ENCODE assay signal across 29 cellular contexts in the genomic region with DNA sequence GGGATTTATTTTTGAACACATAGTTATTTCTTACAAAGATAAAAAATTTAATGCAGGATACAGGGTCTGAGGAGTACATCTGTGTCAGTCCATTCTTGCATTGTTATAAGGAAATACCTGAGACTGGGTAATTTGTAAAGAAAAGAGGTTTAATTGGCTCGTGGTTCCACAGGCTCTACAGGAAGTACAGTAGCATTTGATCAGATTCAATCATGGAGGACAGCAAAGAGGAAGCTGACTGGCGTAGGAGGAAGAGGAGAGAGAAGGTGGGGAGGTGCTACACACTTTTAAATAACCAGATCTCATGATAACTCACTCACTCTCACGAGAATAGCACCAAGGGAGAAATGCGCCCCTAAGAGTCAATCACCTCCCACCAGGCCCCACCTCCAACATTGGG.
DNase-seq lines count a peak whose midpoint lies in the region; ATAC-seq, FAIRE-seq and TF ChIP-seq lines count a peak whose summit lies in the region.
"Had no signal": no experiment of that assay in that cellular context is flagged by ENCODE, and none has a peak within 500 bp of the region (broad histone marks: within the 10 kb centered on the region; RNA-seq: fewer than 3 reads in every experiment).

No MANE protein-coding gene starts in this region.

- H3K27ac ChIP-seq in K562 (ENCODE audit: extremely low read depth, low read depth, low read length) = no peak overlapping the region
- no peak overlapping the region for H3K27ac ChIP-seq in thyroid gland
- H3K27ac ChIP-seq: 22Rv1; A549; BLaER1; BLaER1 treated with 17β-estradiol and CSF1 and Interleukin-3, amounts not matched to agents 10 nM and 100 nM; C4-2B had no signal

- no peaks in the 10 kb centered on the region for H3K79me2 ChIP-seq in K562 (ENCODE audit: control insufficient read depth, insufficient read depth, low read length)

- no peaks in the 10 kb centered on the region for H3K36me3 ChIP-seq in K562 (ENCODE audit: control insufficient read depth, insufficient read depth, low read length)
- no peaks in the 10 kb centered on the region for H3K36me3 ChIP-seq in thyroid gland
- H3K36me3 ChIP-seq: BE2C; BLaER1; BLaER1 treated with 17β-estradiol and CSF1 and Interleukin-3, amounts not matched to agents 10 nM and 100 nM had no signal

- no peaks in the 10 kb centered on the region for H3K9me1 ChIP-seq in K562 (ENCODE audit: control insufficient read depth, insufficient read depth, low read length)

- H3K9me3 ChIP-seq in K562 (replicated peaks; ENCODE audit: control insufficient read depth, insufficient read depth, low read depth, low read length) (no peaks in the 10 kb centered on the region), thyroid gland (no peaks in the 10 kb centered on the region)
- H3K9me3 ChIP-seq: A549, BE2C, BLaER1, Caco-2 had no signal

- H4K20me1 ChIP-seq in K562 (replicated peaks; ENCODE audit: control insufficient read depth, insufficient read depth, low read length) = no peaks in the 10 kb centered on the region
- H4K20me1 ChIP-seq: BLaER1; BLaER1 treated with 17β-estradiol and CSF1 and Interleukin-3, amounts not matched to agents 10 nM and 100 nM had no signal

- no peak for FAIRE-seq in K562 (lab: Jason Lieb, UNC)
- FAIRE-seq: A204.1, A549, D721Med had no signal

- CTCF ChIA-PET in K562 (lab: Yijun Ruan, JAX; ENCODE audit: low intra/inter-chr PET ratio) = no interaction called here

- BruUV-seq in K562 (replicated peaks; lab: Mats Ljungman, UMichigan) = no TSS peak

- TF ChIP-seq CTCF in K562 (IDR thresholded peaks at IDR 0.05 in 2 of 3, conservative IDR thresholded peaks at IDR 0.05 in 1 of 3; ENCODE audit: insufficient read depth in 2 of 3, low read depth in 1 of 3, low read length in 3 of 3) (no peak), thyroid gland (IDR thresholded peaks at IDR 0.05) (no peak)

- H3K9ac ChIP-seq in K562 (ENCODE audit: insufficient read depth in 1 of 2, low read depth in 2 of 2, low read length in 2 of 2) = no peak overlapping the region
- H3K9ac ChIP-seq: BLaER1; BLaER1 treated with 17β-estradiol and CSF1 and Interleukin-3, amounts not matched to agents 10 nM and 100 nM had no signal

- POLR2A ChIA-PET in K562 (lab: Yijun Ruan, JAX) = no interaction called here

- no peaks in the 10 kb centered on the region for H3K27me3 ChIP-seq in K562 (ENCODE audit: control insufficient read depth in 2 of 2, insufficient read depth in 2 of 2, low read length in 2 of 2)
- no peaks in the 10 kb centered on the region for H3K27me3 ChIP-seq in thyroid gland
- H3K27me3 ChIP-seq: BE2C; BLaER1; BLaER1 treated with 17β-estradiol and CSF1 and Interleukin-3, amounts not matched to agents 10 nM and 100 nM had no signal

- 15% methylated on average over 3 of the region's 4 CpGs for WGBS in K562 (ENCODE audit: insufficient coverage, low coverage, missing lambda C conversion rate)
- 80 to 88% methylated on average over 4 of the region's 4 CpGs for WGBS in thyroid gland, 2 donors

- TF ChIP-seq POLR2A in K562 (conservative IDR thresholded peaks at IDR 0.05) (no peak), thyroid gland (IDR thresholded peaks at IDR 0.05) (no peak)

- no peak overlapping the region for H2AFZ ChIP-seq in K562 (ENCODE audit: low read depth, low read length)

- H3K4me3 ChIP-seq in K562 (no peak overlapping the region), thyroid gland (replicated peaks in 1 of 3) (no peak overlapping the region)
- H3K4me3 ChIP-seq: A549; BLaER1; BLaER1 treated with 17β-estradiol and CSF1 and Interleukin-3, amounts not matched to agents 10 nM and 100 nM had no signal

- no peak for DNase-seq in K562 (ENCODE audit: extremely low read depth in 1 of 4, low spot score in 3 of 4)
- no peak for DNase-seq in thyroid gland
- DNase-seq: 8988T; ACHN; AML-193; BE2C; C1 segment of cervical spinal cord; Caco-2; Calu3; CD4-positive, alpha-beta memory T cell; CD4-positive, alpha-beta T cell; CD4-positive, CD25-positive, alpha-beta regulatory T cell; CD8-positive, alpha-beta memory T cell; CD8-positive, alpha-beta T cell; COR-L47; DMS 273 treated with DMSO at 0.1 percent for 48 hours; DMS153; DMS53; DMS79; DMS79 treated with DMSO at 0.1 percent for 48 hours; DND-41; EL had no signal

- no peak for ATAC-seq in K562
- ATAC-seq: A549; CD8-positive, alpha-beta T cell had no signal

- intact Hi-C loops in K562 (cut with micrococcal nuclease) = no loop called here
- intact Hi-C loops in thyroid gland (cut with DNase I) = no loop called here

- TF ChIP-seq EP300 in K562 (IDR thresholded peaks at IDR 0.05; ENCODE audit: low read length) = no peak

- no peak overlapping the region for H3K4me2 ChIP-seq in K562 (ENCODE audit: insufficient read depth, low read length)
- H3K4me2 ChIP-seq: A549; BLaER1; BLaER1 treated with 17β-estradiol and CSF1 and Interleukin-3, amounts not matched to agents 10 nM and 100 nM had no signal

- no peaks in the 10 kb centered on the region; a peak in 1 of 5 replicates for H3K4me1 ChIP-seq in K562 (replicated peaks in 1 of 2; ENCODE audit: control insufficient read depth in 2 of 2, insufficient read depth in 2 of 2, low read length in 2 of 2)
- no peaks in the 10 kb centered on the region for H3K4me1 ChIP-seq in thyroid gland
- H3K4me1 ChIP-seq: BE2C; BLaER1; BLaER1 treated with 17β-estradiol and CSF1 and Interleukin-3, amounts not matched to agents 10 nM and 100 nM had no signal

- in situ Hi-C loops in K562 (cut with MboI) = no loop called here

- TF ChIP-seq RAD21 in K562 (CRISPR knock-in tag; conservative IDR thresholded peaks at IDR 0.05 in 1 of 2, IDR thresholded peaks at IDR 0.05 in 1 of 2) = no peak

TF ChIP-seq in K562, 482 proteins besides CTCF, POLR2A, EP300 and RAD21 (continues in another document):
- TF ChIP-seq, protein P1, sequence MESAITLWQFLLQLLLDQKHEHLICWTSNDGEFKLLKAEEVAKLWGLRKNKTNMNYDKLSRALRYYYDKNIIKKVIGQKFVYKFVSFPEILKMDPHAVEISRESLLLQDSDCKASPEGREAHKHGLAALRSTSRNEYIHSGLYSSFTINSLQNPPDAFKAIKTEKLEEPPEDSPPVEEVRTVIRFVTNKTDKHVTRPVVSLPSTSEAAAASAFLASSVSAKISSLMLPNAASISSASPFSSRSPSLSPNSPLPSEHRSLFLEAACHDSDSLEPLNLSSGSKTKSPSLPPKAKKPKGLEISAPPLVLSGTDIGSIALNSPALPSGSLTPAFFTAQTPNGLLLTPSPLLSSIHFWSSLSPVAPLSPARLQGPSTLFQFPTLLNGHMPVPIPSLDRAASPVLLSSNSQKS (CRISPR knock-in tag; IDR thresholded peaks at IDR 0.05) = no peak
- TF ChIP-seq ZFP36 (IDR thresholded peaks at IDR 0.05; ENCODE audit: low read depth, low read length, partially characterized antibody) = peak; percentile 78
- TF ChIP-seq, protein P2, sequence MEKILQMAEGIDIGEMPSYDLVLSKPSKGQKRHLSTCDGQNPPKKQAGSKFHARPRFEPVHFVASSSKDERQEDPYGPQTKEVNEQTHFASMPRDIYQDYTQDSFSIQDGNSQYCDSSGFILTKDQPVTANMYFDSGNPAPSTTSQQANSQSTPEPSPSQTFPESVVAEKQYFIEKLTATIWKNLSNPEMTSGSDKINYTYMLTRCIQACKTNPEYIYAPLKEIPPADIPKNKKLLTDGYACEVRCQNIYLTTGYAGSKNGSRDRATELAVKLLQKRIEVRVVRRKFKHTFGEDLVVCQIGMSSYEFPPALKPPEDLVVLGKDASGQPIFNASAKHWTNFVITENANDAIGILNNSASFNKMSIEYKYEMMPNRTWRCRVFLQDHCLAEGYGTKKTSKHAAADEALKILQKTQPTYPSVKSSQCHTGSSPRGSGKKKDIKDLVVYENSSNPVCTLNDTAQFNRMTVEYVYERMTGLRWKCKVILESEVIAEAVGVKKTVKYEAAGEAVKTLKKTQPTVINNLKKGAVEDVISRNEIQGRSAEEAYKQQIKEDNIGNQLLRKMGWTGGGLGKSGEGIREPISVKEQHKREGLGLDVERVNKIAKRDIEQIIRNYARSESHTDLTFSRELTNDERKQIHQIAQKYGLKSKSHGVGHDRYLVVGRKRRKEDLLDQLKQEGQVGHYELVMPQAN (IDR thresholded peaks at IDR 0.05; ENCODE audit: borderline replicate concordance) = no peak
- TF ChIP-seq NONO (IDR thresholded peaks at IDR 0.05; ENCODE audit: low read depth in 2 of 2, low read length in 1 of 2) = no peak
- no peak for TF ChIP-seq ZNF764 (CRISPR knock-in tag; IDR thresholded peaks at IDR 0.05; ENCODE audit: low read depth)
- no peak for TF ChIP-seq PCBP2 (IDR thresholded peaks at IDR 0.05; ENCODE audit: low read depth, low read length, poor library complexity, severe bottlenecking)
- TF ChIP-seq NCOA2 (IDR thresholded peaks at IDR 0.05; ENCODE audit: partially characterized antibody in 2 of 2) = no peak
- no peak for TF ChIP-seq EZH2 (IDR thresholded peaks at IDR 0.05; ENCODE audit: borderline replicate concordance, low read depth, low read length)
- TF ChIP-seq, protein P3, sequence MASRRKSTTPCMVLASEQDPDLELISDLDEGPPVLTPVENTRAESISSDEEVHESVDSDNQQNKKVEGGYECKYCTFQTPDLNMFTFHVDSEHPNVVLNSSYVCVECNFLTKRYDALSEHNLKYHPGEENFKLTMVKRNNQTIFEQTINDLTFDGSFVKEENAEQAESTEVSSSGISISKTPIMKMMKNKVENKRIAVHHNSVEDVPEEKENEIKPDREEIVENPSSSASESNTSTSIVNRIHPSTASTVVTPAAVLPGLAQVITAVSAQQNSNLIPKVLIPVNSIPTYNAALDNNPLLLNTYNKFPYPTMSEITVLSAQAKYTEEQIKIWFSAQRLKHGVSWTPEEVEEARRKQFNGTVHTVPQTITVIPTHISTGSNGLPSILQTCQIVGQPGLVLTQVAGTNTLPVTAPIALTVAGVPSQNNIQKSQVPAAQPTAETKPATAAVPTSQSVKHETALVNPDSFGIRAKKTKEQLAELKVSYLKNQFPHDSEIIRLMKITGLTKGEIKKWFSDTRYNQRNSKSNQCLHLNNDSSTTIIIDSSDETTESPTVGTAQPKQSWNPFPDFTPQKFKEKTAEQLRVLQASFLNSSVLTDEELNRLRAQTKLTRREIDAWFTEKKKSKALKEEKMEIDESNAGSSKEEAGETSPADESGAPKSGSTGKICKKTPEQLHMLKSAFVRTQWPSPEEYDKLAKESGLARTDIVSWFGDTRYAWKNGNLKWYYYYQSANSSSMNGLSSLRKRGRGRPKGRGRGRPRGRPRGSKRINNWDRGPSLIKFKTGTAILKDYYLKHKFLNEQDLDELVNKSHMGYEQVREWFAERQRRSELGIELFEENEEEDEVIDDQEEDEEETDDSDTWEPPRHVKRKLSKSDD (conservative IDR thresholded peaks at IDR 0.05; ENCODE audit: low read length) = no peak
